11 cellular contexts compared by ENCODE assay signal in genomic region chr4:176538217-176538925, GRCh38.
A peak's percentile ranks its signal among the peaks of the same experiment; 100 is the strongest.
DNase-seq lines count a peak whose midpoint lies in the region; ATAC-seq and TF ChIP-seq lines count a peak whose summit lies in the region.
"Had no signal": no experiment of that assay in that cellular context is flagged by ENCODE, and none has a peak within 500 bp of the region (broad histone marks: within the 10 kb centered on the region; RNA-seq: fewer than 3 reads in every experiment).

No MANE protein-coding gene starts in this region.

- peak; percentile 98 for ATAC-seq in RWPE2 (ENCODE audit: low read depth)
- no peak for ATAC-seq in GM18502 (IDR thresholded peaks at IDR 0.05; ENCODE audit: poor library complexity, unreplicated experiment)
- ATAC-seq in esophagus mucosa: no peak
- ATAC-seq: stimulated activated memory B cell treated with anti-CD40 and anti-IgM and Interleukin-4, amounts not matched to agents 10 μg/mL and 1 μg/mL and 100 μg/mL, for 72 hours had no signal

- peak overlapping the region; percentile 19 for H3K4me2 ChIP-seq in GM23248 (ENCODE audit: unreplicated experiment)
- H3K4me2 ChIP-seq: neural progenitor cell had no signal

- H3K27ac ChIP-seq in GM23248 (peak overlapping the region; percentile 63), RWPE2 (ENCODE audit: poor library complexity, severe bottlenecking) (peak overlapping the region; percentile 28), skeletal muscle tissue (ENCODE audit: low read depth, low read length) (peak overlapping the region; percentile 38)
- H3K27ac ChIP-seq: neural progenitor cell had no signal

- H3F3A ChIP-seq in GM23248 (ENCODE audit: insufficient read depth): peaks cover 6% of the 10 kb centered on the region; the same call in 1 of the 2 replicates

- in situ Hi-C loops in GM23248 (cut with MboI): no loop called here

- H2AFZ ChIP-seq in GM23248: peak overlapping the region; percentile 46
- H2AFZ ChIP-seq: neural progenitor cell had no signal

- DNase-seq in GM23248 (peak; percentile 94), RWPE2 (ENCODE audit: low spot score) (no peak), fibroblast of mammary gland (ENCODE audit: low read depth) (peak; percentile 97)
- no peak for DNase-seq in stimulated activated CD4-positive, alpha-beta T cell treated with anti-CD3 and anti-CD28 coated beads, Interleukin-4, amount 100 ng/mL, for 1 hour
- DNase-seq: DND-41, NCI-H187 treated with DMSO at 0.1 percent for 48 hours had no signal

- H3K9me2 ChIP-seq in GM23248 (ENCODE audit: insufficient read depth): no peaks in the 10 kb centered on the region

- H3K79me2 ChIP-seq in GM23248 (ENCODE audit: insufficient read depth): no peaks in the 10 kb centered on the region

- H3K4me3 ChIP-seq in GM23248 (no peak overlapping the region), RWPE2 (ENCODE audit: severe bottlenecking) (no peak overlapping the region), fibroblast of mammary gland (ENCODE audit: control insufficient read depth, low read depth, low read length) (no peak overlapping the region), skeletal muscle tissue (ENCODE audit: low read length in 3 of 3) (no peak overlapping the region)
- H3K4me3 ChIP-seq: neural progenitor cell had no signal

- 13 to 14% methylated on average over 4 of the region's 4 CpGs for WGBS in GM23248 (ENCODE audit: low coverage in 1 of 2, low lambda C conversion rate in 2 of 2, missing lambda C conversion rate in 2 of 2), 2 experiments

- no peaks in the 10 kb centered on the region for H4K20me1 ChIP-seq in GM23248 (ENCODE audit: insufficient read depth)

- H3K9me3 ChIP-seq in GM23248 (ENCODE audit: low read depth) (no peaks in the 10 kb centered on the region), RWPE2 (ENCODE audit: severe bottlenecking) (no peaks in the 10 kb centered on the region), skeletal muscle tissue (ENCODE audit: control insufficient read depth in 3 of 3, low read length in 3 of 3) (no peaks in the 10 kb centered on the region)

- H3K36me3 ChIP-seq in GM23248 (ENCODE audit: low read depth) (no peaks in the 10 kb centered on the region), RWPE2 (ENCODE audit: low read depth) (no peaks in the 10 kb centered on the region), skeletal muscle tissue (ENCODE audit: control insufficient read depth in 3 of 3, insufficient read depth in 3 of 3, low read length in 3 of 3) (no peaks in the 10 kb centered on the region)
- H3K36me3 ChIP-seq: neural progenitor cell had no signal

- no peak for TF ChIP-seq CTCF in RWPE2 (IDR thresholded peaks at IDR 0.05; ENCODE audit: poor library complexity, severe bottlenecking)
- no peak for TF ChIP-seq CTCF in fibroblast of mammary gland (conservative IDR thresholded peaks at IDR 0.05; ENCODE audit: control insufficient read depth, insufficient read depth, low read depth, low read length)

- H3K9ac ChIP-seq in GM23248 (peak overlapping the region; percentile 29; the same call in 1 of the 2 replicates), skeletal muscle tissue (ENCODE audit: low read depth in 1 of 3, low read length in 3 of 3) (no peak overlapping the region)
- H3K9ac ChIP-seq: neural progenitor cell had no signal

- H3K27me3 ChIP-seq in GM23248 (replicated peaks; ENCODE audit: insufficient read depth) (no peaks in the 10 kb centered on the region), RWPE2 (ENCODE audit: insufficient read depth, poor library complexity, severe bottlenecking) (no peaks in the 10 kb centered on the region), skeletal muscle tissue (ENCODE audit: control insufficient read depth in 3 of 3, insufficient read depth in 3 of 3, low read length in 3 of 3) (no peaks in the 10 kb centered on the region)
- H3K27me3 ChIP-seq: neural progenitor cell had no signal

- peaks cover 33% of the 10 kb centered on the region for H3K4me1 ChIP-seq in GM23248 (ENCODE audit: insufficient read depth)
- H3K4me1 ChIP-seq in RWPE2 (ENCODE audit: insufficient read depth, poor library complexity, severe bottlenecking): peaks cover 16% of the 10 kb centered on the region
- no peaks in the 10 kb centered on the region for H3K4me1 ChIP-seq in skeletal muscle tissue (ENCODE audit: control insufficient read depth in 3 of 3, insufficient read depth in 3 of 3, low read length in 3 of 3)
- H3K4me1 ChIP-seq: neural progenitor cell had no signal

Comparison
In these comparisons a context has a peak if more than half of its experiments do, and no peak if none do; other contexts are left out.
1. DNase-seq: peak in GM23248 (single experiment) and fibroblast of mammary gland (single experiment); none in RWPE2 (single experiment) and stimulated activated CD4-positive, alpha-beta T cell treated with anti-CD3 and anti-CD28 coated beads, Interleukin-4, amount 100 ng/mL, for 1 hour (single experiment).
2. Peak in every context shown above with its lines, with median percentiles within 50 percentile points of each other: H3K27ac ChIP-seq.